In the genomic region with DNA sequence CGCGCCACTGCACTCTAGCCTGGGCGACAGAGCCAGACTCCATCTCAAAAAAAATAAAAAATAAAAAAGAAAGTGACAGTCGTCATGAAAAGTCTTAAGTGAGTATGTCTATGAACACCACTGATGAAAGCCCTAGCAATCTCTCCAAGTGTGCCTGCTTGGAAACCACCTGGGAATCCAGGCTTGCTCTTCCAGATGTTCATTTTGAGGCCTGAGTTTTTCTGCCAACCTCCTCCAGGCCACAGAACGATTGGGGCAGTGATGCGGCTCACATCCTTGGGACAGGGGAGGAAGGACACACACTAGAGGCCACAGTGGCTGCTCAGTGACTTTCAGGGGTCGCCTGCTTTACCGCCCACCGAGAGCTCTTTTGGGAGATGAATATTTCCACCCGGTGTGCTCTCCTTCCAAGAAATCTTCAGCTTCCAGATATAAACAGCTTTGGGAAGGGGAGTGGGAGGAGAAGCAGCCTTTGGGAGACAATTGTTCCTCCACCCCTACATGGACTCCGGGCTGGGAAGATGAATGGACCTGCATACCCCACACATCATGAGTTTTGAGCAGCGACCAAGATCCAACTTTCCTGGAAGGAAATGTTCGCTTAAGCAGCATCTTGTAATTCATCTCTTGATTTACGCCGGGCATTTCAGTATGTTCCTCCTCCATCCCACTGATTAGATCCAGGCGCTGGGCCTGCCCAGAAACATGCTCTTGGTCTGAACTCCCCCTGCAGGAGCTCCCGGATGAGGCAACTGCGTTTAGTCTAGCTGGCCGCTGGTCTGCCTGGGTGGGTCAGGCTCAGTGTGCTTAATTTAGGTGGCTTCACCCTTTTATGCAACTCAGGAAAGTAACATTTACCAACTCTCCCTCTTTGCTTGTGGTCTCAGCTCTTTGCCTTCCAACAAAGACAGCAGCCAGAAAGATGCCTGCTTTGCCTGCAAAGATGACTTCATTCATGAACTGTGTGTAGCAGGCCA, we compare ENCODE assay signal across 8 cellular contexts. TPM values are rescaled to one million over a fixed set of nuclear protein-coding genes. Genes with fewer than 3 reads are reported as not detected.
DNase-seq lines count a peak whose midpoint lies in the region; ATAC-seq lines count a peak whose summit lies in the region.

No MANE protein-coding gene starts in this region.

- DNase-seq in ELR (ENCODE audit: low read depth) (peak; percentile 88), NCI-H82 treated with DMSO at 0.1 percent for 48 hours (lab: John Stamatoyannopoulos, UW; ENCODE audit: unreplicated experiment) (peak; percentile 67), ecto neural progenitor cell (ENCODE audit: low spot score) (peak; percentile 84), mucosa of gallbladder (ENCODE audit: low spot score) (peak; percentile 76), NCI-H1417 (lab: John Stamatoyannopoulos, UW) (no peak)
- DNase-seq in activated naive CD4-positive, alpha-beta T cell treated with Interleukin-2 at 50 U/mL for 16 hours: no peak

- ATAC-seq in GM18517 (IDR thresholded peaks at IDR 0.05; ENCODE audit: unreplicated experiment) (no peak), GM18858 (IDR thresholded peaks at IDR 0.05; ENCODE audit: unreplicated experiment) (no peak)

RNA-seq across cellular contexts. Expression of a gene that starts 6.2 kb away (rescaled TPM):
- 19.2 TPM for total RNA-seq in mucosa of gallbladder

Comparison
In these comparisons a context has a peak if more than half of its experiments do, and no peak if none do; other contexts are left out.
1. DNase-seq: peak in ELR (single experiment), NCI-H82 treated with DMSO at 0.1 percent for 48 hours (single experiment), ecto neural progenitor cell (single experiment) and mucosa of gallbladder (single experiment); none in NCI-H1417 (0 of 3) and activated naive CD4-positive, alpha-beta T cell treated with Interleukin-2 at 50 U/mL for 16 hours (single experiment).